ENCODE assay signal across 8 cellular contexts in genomic region chr11:86244522-86245368, GRCh38. TPM values are rescaled to one million over a fixed set of nuclear protein-coding genes. Genes with fewer than 3 reads are reported as not detected.
A peak's percentile ranks its signal among the peaks of the same experiment; 100 is the strongest.
DNase-seq lines count a peak whose midpoint lies in the region; ATAC-seq and TF ChIP-seq lines count a peak whose summit lies in the region.

EED (plus strand) TSS chr11:86244753; CDS start chr11:86245230, 477 bp downstream.

- peak; percentile 90 for DNase-seq in GM10266 (ENCODE audit: extremely low spot score)
- DNase-seq in NCI-H1092 treated with DMSO at 0.1 percent for 48 hours (lab: John Stamatoyannopoulos, UW), result peak; percentile 100
- DNase-seq in activated naive CD8-positive, alpha-beta T cell treated with anti-CD3 and anti-CD28 coated beads for 36 hours, result peak; percentile 98
- peak; percentile 82 to 98 (median 95) for DNase-seq in head of caudate nucleus
- DNase-seq in ovary, result peak; percentile 95 to 98 (median 96)
- DNase-seq in thyroid gland, result peak; percentile 94 to 95

- H3K4me1 Mint-ChIP-seq in activated naive CD8-positive, alpha-beta T cell treated with anti-CD3 and anti-CD28 coated beads for 36 hours, result peaks cover 31% of the 10 kb centered on the region

- no peaks in the 10 kb centered on the region for H3K36me3 ChIP-seq in ovary
- H3K36me3 ChIP-seq in thyroid gland, result no peaks in the 10 kb centered on the region

- H3K4me1 ChIP-seq in ovary (ENCODE audit: insufficient read depth) (peaks cover 3% of the 10 kb centered on the region), thyroid gland (peaks cover 15 to 23% of the 10 kb centered on the region in 2 donors)

- no peaks in the 10 kb centered on the region for H3K9me3 Mint-ChIP-seq in activated naive CD8-positive, alpha-beta T cell treated with anti-CD3 and anti-CD28 coated beads for 36 hours

- ATAC-seq in HG02623 (IDR thresholded peaks at IDR 0.05; ENCODE audit: unreplicated experiment) (peak; percentile 53), SK-N-SH treated with all-trans-retinoic acid at 6 μM for 48 hours (peak; percentile 90)

- H3K27me3 Mint-ChIP-seq in activated naive CD8-positive, alpha-beta T cell treated with anti-CD3 and anti-CD28 coated beads for 36 hours, result peaks cover 3% of the 10 kb centered on the region

- intact Hi-C loops in head of caudate nucleus (cut with DNase I), result loop anchor here (2.0 kb wide), 1 partner anchor 58 kb away; the partner anchor contains the start of gene HIKESHI
- intact Hi-C loops in ovary (cut with DNase I), result no loop called here
- intact Hi-C loops in thyroid gland (cut with DNase I), result no loop called here

- no peaks in the 10 kb centered on the region for H3K27me3 ChIP-seq in ovary
- H3K27me3 ChIP-seq in thyroid gland, result no peaks in the 10 kb centered on the region

- TF ChIP-seq EP300 in ovary (IDR thresholded peaks at IDR 0.05), result peak; percentile 8

- H3K36me3 Mint-ChIP-seq in activated naive CD8-positive, alpha-beta T cell treated with anti-CD3 and anti-CD28 coated beads for 36 hours, result peaks cover 29% of the 10 kb centered on the region

- H3K4me3 ChIP-seq in ovary (peak within 1 kb of the TSS; percentile 90), thyroid gland (replicated peaks in 1 of 3) (peak within 1 kb of the TSS; percentile 60 to 87 (median 83))

- H3K27ac Mint-ChIP-seq in activated naive CD8-positive, alpha-beta T cell treated with anti-CD3 and anti-CD28 coated beads for 36 hours, result no peak within 1 kb of the TSS

- no peaks in the 10 kb centered on the region for H3K9me3 ChIP-seq in ovary
- H3K9me3 ChIP-seq in thyroid gland, result no peaks in the 10 kb centered on the region

- TF ChIP-seq POLR2A in ovary (IDR thresholded peaks at IDR 0.05) (peak; percentile 79), thyroid gland (IDR thresholded peaks at IDR 0.05) (peak; percentile 8 to 70)

- no peak within 1 kb of the TSS for H3K4me3 Mint-ChIP-seq in activated naive CD8-positive, alpha-beta T cell treated with anti-CD3 and anti-CD28 coated beads for 36 hours

- H3K27ac ChIP-seq in ovary (peak within 1 kb of the TSS; percentile 69 to 97), thyroid gland (peak within 1 kb of the TSS; percentile 96 to 99 (median 98))

- no peak for TF ChIP-seq CTCF in GM10266 (IDR thresholded peaks at IDR 0.05; ENCODE audit: control insufficient read depth, insufficient read depth, low read depth, missing control alignments)
- TF ChIP-seq CTCF in ovary (IDR thresholded peaks at IDR 0.05), result peak in 2 of 3 donors; percentile 17 to 46
- peak in 1 of 6 experiments; percentile 9 for TF ChIP-seq CTCF in thyroid gland (IDR thresholded peaks at IDR 0.05)

- 0% methylated on average over 42 to 64 of the region's 64 CpGs for WGBS in ovary, 3 donors
- 0 to 1% methylated on average over 46 to 53 of the region's 64 CpGs for WGBS in thyroid gland, 2 donors

TF ChIP-seq in SK-N-SH treated with all-trans-retinoic acid at 6 μM for 48 hours, 23 proteins besides CTCF, POLR2A, EP300 and RAD21:
- TF ChIP-seq OSR1 (CRISPR knock-in tag; IDR thresholded peaks at IDR 0.05) (no peak), ZFP30 (CRISPR knock-in tag; IDR thresholded peaks at IDR 0.05) (no peak), TSHZ2 (CRISPR knock-in tag; IDR thresholded peaks at IDR 0.05) (0 out of 2 replicates have a peak, but pooled peaks have one; percentile 49), TCF4 (CRISPR knock-in tag; IDR thresholded peaks at IDR 0.05; ENCODE audit: borderline replicate concordance) (no peak)

RNA-seq across cellular contexts. Expression of gene EED, which starts in this region (rescaled TPM):
- total RNA-seq in activated naive CD8-positive, alpha-beta T cell treated with anti-CD3 and anti-CD28 coated beads for 36 hours, result 10 to 100 TPM; 85.3 to 86.7 TPM
- total RNA-seq in ovary (10 to 100 TPM; 16.2 to 29.4 (median 17.4) TPM), thyroid gland (10 to 100 TPM; 25.5 to 46.0 (median 33.0) TPM)
- 10 to 100 TPM; 17.0 to 17.2 TPM for polyA plus RNA-seq in ovary

Comparison
In these comparisons a context has a peak if more than half of its experiments do, and no peak if none do; other contexts are left out.
1. Peak in every context shown above with its lines: DNase-seq, ATAC-seq, H3K4me3 ChIP-seq and H3K27ac ChIP-seq.